Comparison of ENCODE assay signal across 18 cellular contexts in genomic region chr4:169986369-169986768, GRCh38. TPM values are rescaled to one million over a fixed set of nuclear protein-coding genes. Genes with fewer than 3 reads are reported as not detected.
DNase-seq lines count a peak whose midpoint lies in the region; ATAC-seq, FAIRE-seq and TF ChIP-seq lines count a peak whose summit lies in the region.
"Had no signal": no experiment of that assay in that cellular context is flagged by ENCODE, and none has a peak within 500 bp of the region (broad histone marks: within the 10 kb centered on the region; RNA-seq: fewer than 3 reads in every experiment).

No MANE protein-coding gene starts in this region.

- no peak overlapping the region for H3K4me3 Mint-ChIP-seq in activated CD4-positive, alpha-beta T cell treated with anti-CD3 and anti-CD28 coated beads for 36 hours
- H3K4me3 Mint-ChIP-seq in activated naive CD8-positive, alpha-beta T cell treated with anti-CD3 and anti-CD28 coated beads for 36 hours, result no peak overlapping the region
- H3K4me3 Mint-ChIP-seq: CD4-positive, alpha-beta memory T cell had no signal

- FAIRE-seq in keratinocyte (lab: Jason Lieb, UNC), result no peak
- no peak for FAIRE-seq in urothelium cell line (lab: Jason Lieb, UNC)
- FAIRE-seq: A204.1, G401.6, GM12891, GM19239 had no signal

- POLR2A ChIA-PET in HEK293T (lab: Yijun Ruan, JAX), result no interaction called here
- POLR2A ChIA-PET in activated CD4-positive, alpha-beta T cell treated with anti-CD3 and anti-CD28 coated beads for 36 hours (lab: Charles Lee), result no interaction called here

- H3K79me2 ChIP-seq in keratinocyte (ENCODE audit: control insufficient read depth, insufficient read depth, low read length), result no peaks in the 10 kb centered on the region

- H3K9me1 ChIP-seq in keratinocyte (ENCODE audit: control insufficient read depth, extremely low read depth, insufficient read depth, low read length), result no peaks in the 10 kb centered on the region

- H3K4me1 Mint-ChIP-seq in activated CD4-positive, alpha-beta T cell treated with anti-CD3 and anti-CD28 coated beads for 36 hours, result no peaks in the 10 kb centered on the region
- no peaks in the 10 kb centered on the region for H3K4me1 Mint-ChIP-seq in activated naive CD8-positive, alpha-beta T cell treated with anti-CD3 and anti-CD28 coated beads for 36 hours

- no peaks in the 10 kb centered on the region for H3K36me3 Mint-ChIP-seq in activated CD4-positive, alpha-beta T cell treated with anti-CD3 and anti-CD28 coated beads for 36 hours (ENCODE audit: low read depth)
- no peaks in the 10 kb centered on the region for H3K36me3 Mint-ChIP-seq in activated naive CD8-positive, alpha-beta T cell treated with anti-CD3 and anti-CD28 coated beads for 36 hours

- H3K27ac Mint-ChIP-seq in activated CD4-positive, alpha-beta T cell treated with anti-CD3 and anti-CD28 coated beads for 36 hours, result no peak overlapping the region
- H3K27ac Mint-ChIP-seq in activated naive CD8-positive, alpha-beta T cell treated with anti-CD3 and anti-CD28 coated beads for 36 hours, result no peak overlapping the region
- H3K27ac Mint-ChIP-seq: CD4-positive, alpha-beta memory T cell had no signal

- intact Hi-C loops in activated CD4-positive, alpha-beta T cell treated with anti-CD3 and anti-CD28 coated beads for 36 hours (cut with DNase I, micrococcal nuclease), result no loop called here

- no peaks in the 10 kb centered on the region for H3K4me1 ChIP-seq in keratinocyte (ENCODE audit: control insufficient read depth, extremely low read depth, insufficient read depth, low read length)
- H3K4me1 ChIP-seq: BE2C had no signal

- H3K9ac ChIP-seq in keratinocyte (ENCODE audit: control insufficient read depth, extremely low read depth, insufficient read depth, low read length), result no peak overlapping the region

- H3K27ac ChIP-seq in keratinocyte (ENCODE audit: control insufficient read depth, insufficient read depth, low read length), result no peak overlapping the region
- H3K27ac ChIP-seq: C4-2B, HL-60 had no signal

- no peak for ATAC-seq in activated CD4-positive, alpha-beta T cell treated with anti-CD3 and anti-CD28 coated beads for 36 hours

- dilution Hi-C loops in keratinocyte (cut with MboI; ENCODE audit: extremely low pct_ligation_motif_present, low sequenced_read_pairs), result no loop called here

- H3K27me3 ChIP-seq in keratinocyte (ENCODE audit: control insufficient read depth, extremely low read depth, insufficient read depth, low read length), result no peaks in the 10 kb centered on the region
- H3K27me3 ChIP-seq: BE2C had no signal

- no peak for TF ChIP-seq CTCF in keratinocyte (optimal IDR thresholded peaks at IDR 0.05 in 1 of 3, IDR thresholded peaks at IDR 0.05 in 1 of 3, conservative IDR thresholded peaks at IDR 0.05 in 1 of 3; ENCODE audit: extremely low read depth in 1 of 3, insufficient read depth in 2 of 3, low read length in 3 of 3)

- H2AFZ ChIP-seq in keratinocyte (ENCODE audit: control insufficient read depth, low read length), result no peak overlapping the region

- H3K4me3 ChIP-seq in keratinocyte (ENCODE audit: control insufficient read depth in 2 of 3, extremely low read depth in 1 of 3, insufficient read depth in 2 of 3, low read depth in 1 of 3, low read length in 3 of 3), result no peak overlapping the region

- H3K27me3 Mint-ChIP-seq in activated CD4-positive, alpha-beta T cell treated with anti-CD3 and anti-CD28 coated beads for 36 hours, result peaks cover 8% of the 10 kb centered on the region
- no peaks in the 10 kb centered on the region for H3K27me3 Mint-ChIP-seq in activated naive CD8-positive, alpha-beta T cell treated with anti-CD3 and anti-CD28 coated beads for 36 hours

- H3K4me2 ChIP-seq in keratinocyte (ENCODE audit: control insufficient read depth, extremely low read depth, insufficient read depth, low read depth, low read length), result no peak overlapping the region

- H3K9me3 ChIP-seq in keratinocyte (ENCODE audit: control insufficient read depth, low read depth, low read length), result no peaks in the 10 kb centered on the region
- H3K9me3 ChIP-seq: BE2C had no signal

- CTCF ChIA-PET in HEK293T (lab: Yijun Ruan, JAX), result no interaction called here
- CTCF ChIA-PET in activated CD4-positive, alpha-beta T cell treated with anti-CD3 and anti-CD28 coated beads for 36 hours (lab: Charles Lee), result interaction anchor here (0.7 kb wide), 1 partner anchor 177 kb away, joined by 4 read pairs; no protein-coding TSS in a partner anchor

- no peak for DNase-seq in HEK293T (ENCODE audit: extremely low spot score)
- peak; percentile 25 for DNase-seq in SW480 (ENCODE audit: low spot score)
- DNase-seq in keratinocyte (ENCODE audit: low read depth, low spot score), result peak; percentile 7
- peak; percentile 45 for DNase-seq in urothelium cell line (ENCODE audit: low spot score)
- DNase-seq in DMS79 treated with DMSO at 0.1 percent for 48 hours (lab: John Stamatoyannopoulos, UW), result no peak
- DNase-seq in activated CD4-positive, alpha-beta T cell treated with anti-CD3 and anti-CD28 coated beads for 36 hours, result no peak
- no peak for DNase-seq in activated naive CD8-positive, alpha-beta T cell treated with anti-CD3 and anti-CD28 coated beads for 36 hours
- DNase-seq: BE2C; CD4-positive, alpha-beta memory T cell; DMS79; EL; HCEC 1CT had no signal

- H3K36me3 ChIP-seq in keratinocyte (ENCODE audit: control insufficient read depth in 2 of 2, extremely low read depth in 1 of 2, insufficient read depth in 2 of 2, low read length in 2 of 2), result no peaks in the 10 kb centered on the region
- H3K36me3 ChIP-seq: BE2C had no signal

- H4K20me1 ChIP-seq in keratinocyte (ENCODE audit: control insufficient read depth, extremely low read depth, insufficient read depth, low read length), result no peaks in the 10 kb centered on the region

- no peaks in the 10 kb centered on the region for H3K9me3 Mint-ChIP-seq in activated CD4-positive, alpha-beta T cell treated with anti-CD3 and anti-CD28 coated beads for 36 hours (ENCODE audit: low read depth)
- H3K9me3 Mint-ChIP-seq in activated naive CD8-positive, alpha-beta T cell treated with anti-CD3 and anti-CD28 coated beads for 36 hours, result no peaks in the 10 kb centered on the region
- H3K9me3 Mint-ChIP-seq: CD4-positive, alpha-beta memory T cell had no signal

TF ChIP-seq in HEK293T, 16 proteins besides CTCF, POLR2A, EP300 and RAD21:
- no peak for TF ChIP-seq ELF4 (IDR thresholded peaks at IDR 0.05)
- TF ChIP-seq PKNOX1 (IDR thresholded peaks at IDR 0.05), result peak; percentile 12; the same call in 1 of the 2 replicates

RNA-seq across cellular contexts. Expression of gene MFAP3L, which starts 39.8 kb away (rescaled TPM):
- 7.6 to 10.8 TPM (median 10.2 TPM) in 3 replicates for polyA plus RNA-seq in keratinocyte
- 7.8 TPM for polyA plus RNA-seq in keratinocyte (2011; ENCODE audit: low read depth)
- polyA plus RNA-seq in keratinocyte (2011; cell fraction: cytosol; rRNA removed), result 4.8 and 7.0 TPM in 2 replicates
- 9.5 and 10.7 TPM in 2 replicates for polyA plus RNA-seq in keratinocyte (2011; cell fraction: nucleus; rRNA removed)
- polyA plus RNA-seq in keratinocyte (2012; ENCODE audit: low replicate concordance), result 6.2 and 7.4 TPM in 2 replicates
- 29.5 to 58.8 TPM (median 49.4 TPM) in 3 replicates for polyA minus RNA-seq in keratinocyte
- 8.1 TPM for polyA minus RNA-seq in keratinocyte (2011; cell fraction: cytosol; rRNA and poly(A)+ RNA removed)
- polyA minus RNA-seq in keratinocyte (2011; cell fraction: nucleus; rRNA and poly(A)+ RNA removed), result 10.0 and 30.9 TPM in 2 replicates
- total RNA-seq in activated CD4-positive, alpha-beta T cell treated with anti-CD3 and anti-CD28 coated beads for 36 hours, result under 1 TPM; 0.53 to 0.85 TPM
- 1 to 10 TPM; 1.0 to 2.2 TPM for total RNA-seq in activated naive CD8-positive, alpha-beta T cell treated with anti-CD3 and anti-CD28 coated beads for 36 hours

Comparison
In these comparisons a context has a peak if more than half of its experiments do, and no peak if none do; other contexts are left out.
1. DNase-seq: peak in SW480 (single experiment), keratinocyte (single experiment) and urothelium cell line (single experiment); none in HEK293T (single experiment), DMS79 treated with DMSO at 0.1 percent for 48 hours (single experiment), activated CD4-positive, alpha-beta T cell treated with anti-CD3 and anti-CD28 coated beads for 36 hours (single experiment) and activated naive CD8-positive, alpha-beta T cell treated with anti-CD3 and anti-CD28 coated beads for 36 hours (single experiment).